ENCODE assay signal across 29 cellular contexts in the genomic region with DNA sequence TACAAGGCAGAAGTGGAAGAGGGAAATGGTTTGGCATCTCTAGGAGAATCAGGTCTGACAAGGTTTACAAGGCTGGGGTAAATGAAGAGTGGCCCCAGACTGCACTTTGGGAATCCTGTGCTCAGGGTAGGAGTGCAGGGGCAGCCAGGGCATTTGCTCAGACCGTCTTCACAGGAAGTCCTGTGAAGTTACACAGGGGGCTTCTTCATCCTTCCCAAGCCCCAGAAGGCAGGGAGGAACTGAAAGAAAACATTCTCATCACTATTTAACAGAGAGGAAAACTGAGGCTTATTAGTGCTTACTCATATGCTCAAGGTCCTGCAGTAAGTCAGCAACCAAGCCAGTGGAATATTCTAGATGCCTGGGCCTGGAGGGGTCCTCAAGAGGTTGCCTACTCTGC.
"Had no signal": no experiment of that assay in that cellular context is flagged by ENCODE, and none has a peak within 500 bp of the region (broad histone marks: within the 10 kb centered on the region; RNA-seq: fewer than 3 reads in every experiment).

No MANE protein-coding gene starts in this region.

- H3K4me3 Mint-ChIP-seq: activated CD4-positive, alpha-beta memory T cell treated with anti-CD3 and anti-CD28 coated beads, Interleukin-2, amount 10 ng/mL, durations not matched to agents 7 days and 5 days; activated CD4-positive, alpha-beta T cell treated with anti-CD3 and anti-CD28 coated beads, Interleukin-2, amount 10 ng/mL, durations not matched to agents 7 days and 5 days; activated naive CD4-positive, alpha-beta T cell treated with anti-CD3 and anti-CD28 coated beads for 36 hours; activated naive CD4-positive, alpha-beta T cell treated with anti-CD3 and anti-CD28 coated beads, Interleukin-2, amount 50 U/mL, for 24 hours; activated naive CD8-positive, alpha-beta T cell treated with anti-CD3 and anti-CD28 coated beads for 36 hours; activated naive CD8-positive, alpha-beta T cell treated with anti-CD3 and anti-CD28 coated beads, Interleukin-2, amount 50 U/mL, for 24 hours; activated T-cell treated with anti-CD3 and anti-CD28 coated beads, Interleukin-2, amount 50 U/mL, for 4 hours; activated T-helper 17 cell treated with anti-CD3 and anti-CD28 coated beads, Interleukin-2, amount 50 U/mL, for 72 hours; endodermal cell had no signal

- DNase-seq: activated CD4-positive, alpha-beta memory T cell treated with anti-CD3 and anti-CD28 coated beads, Interleukin-2, amount 10 ng/mL, durations not matched to agents 7 days and 5 days; activated CD4-positive, alpha-beta T cell treated with anti-CD3 and anti-CD28 coated beads for 4 hours; activated CD4-positive, alpha-beta T cell treated with anti-CD3 and anti-CD28 coated beads, Interleukin-2, amount 10 ng/mL, durations not matched to agents 7 days and 5 days; activated CD4-positive, alpha-beta T cell treated with anti-CD3 and anti-CD28 coated beads, Interleukin-2, amount 50 U/mL, for 4 hours; activated CD4-positive, CD25-positive, alpha-beta regulatory T cell; activated CD4-positive, CD25-positive, alpha-beta regulatory T cell treated with anti-CD3 and anti-CD28 coated beads, Interleukin-2, amount 50 U/mL, for 72 hours; activated effector memory CD4-positive, alpha-beta T cell treated with Interleukin-2 at 50 U/mL for 16 hours; activated gamma-delta T cell treated with Interleukin-2 at 50 U/mL for 16 hours; activated naive CD4-positive, alpha-beta T cell treated with anti-CD3 and anti-CD28 coated beads for 36 hours; activated naive CD8-positive, alpha-beta T cell treated with anti-CD3 and anti-CD28 coated beads for 36 hours; activated naive CD8-positive, alpha-beta T cell treated with anti-CD3 and anti-CD28 coated beads, Interleukin-2, amount 50 U/mL, for 24 hours; activated T-cell treated with anti-CD3 and anti-CD28 coated beads, Interleukin-2, amount 50 U/mL, for 4 hours; adrenal gland; amygdala; aorta; body of pancreas; central memory CD4-positive, alpha-beta T cell; cerebellar nuclear complex; colonic mucosa; effector memory CD4-positive, alpha-beta T cell; endodermal cell; foreskin keratinocyte; gastrocnemius medialis; glutamatergic neuron; T-helper 2 cell had no signal

- H3K36me3 Mint-ChIP-seq: activated naive CD4-positive, alpha-beta T cell treated with anti-CD3 and anti-CD28 coated beads, Interleukin-2, amount 50 U/mL, for 24 hours; activated naive CD8-positive, alpha-beta T cell treated with anti-CD3 and anti-CD28 coated beads for 36 hours had no signal

- H3K4me3 ChIP-seq: adrenal gland, body of pancreas, colonic mucosa, gastrocnemius medialis, heart left ventricle had no signal

- H3K27me3 Mint-ChIP-seq: activated CD4-positive, alpha-beta memory T cell treated with anti-CD3 and anti-CD28 coated beads, Interleukin-2, amount 10 ng/mL, durations not matched to agents 7 days and 5 days; activated naive CD4-positive, alpha-beta T cell treated with anti-CD3 and anti-CD28 coated beads, Interleukin-2, amount 50 U/mL, for 24 hours; activated naive CD8-positive, alpha-beta T cell treated with anti-CD3 and anti-CD28 coated beads for 36 hours; activated naive CD8-positive, alpha-beta T cell treated with anti-CD3 and anti-CD28 coated beads, Interleukin-2, amount 50 U/mL, for 24 hours had no signal

- H3K4me1 Mint-ChIP-seq: activated CD4-positive, alpha-beta memory T cell treated with anti-CD3 and anti-CD28 coated beads, Interleukin-2, amount 10 ng/mL, durations not matched to agents 7 days and 5 days; activated CD4-positive, alpha-beta T cell treated with anti-CD3 and anti-CD28 coated beads, Interleukin-2, amount 10 ng/mL, durations not matched to agents 7 days and 5 days; activated naive CD4-positive, alpha-beta T cell treated with anti-CD3 and anti-CD28 coated beads, Interleukin-2, amount 50 U/mL, for 24 hours; activated naive CD8-positive, alpha-beta T cell treated with anti-CD3 and anti-CD28 coated beads for 36 hours; activated naive CD8-positive, alpha-beta T cell treated with anti-CD3 and anti-CD28 coated beads, Interleukin-2, amount 50 U/mL, for 24 hours; activated T-helper 17 cell treated with anti-CD3 and anti-CD28 coated beads, Interleukin-2, amount 50 U/mL, for 72 hours had no signal

- ATAC-seq: activated naive CD8-positive, alpha-beta T cell treated with anti-CD3 and anti-CD28 coated beads, Interleukin-2, amount 50 U/mL, for 24 hours; activated T-cell treated with anti-CD3 and anti-CD28 coated beads, Interleukin-2, amount 50 U/mL, for 4 hours; activated T-helper 17 cell treated with anti-CD3 and anti-CD28 coated beads, Interleukin-2, amount 50 U/mL, for 72 hours; body of pancreas; esophagus mucosa; foreskin keratinocyte; gastrocnemius medialis; heart left ventricle had no signal

- H3K36me3 ChIP-seq: adrenal gland, colonic mucosa, gastrocnemius medialis, heart left ventricle had no signal

- H3K9me3 Mint-ChIP-seq: activated CD4-positive, alpha-beta memory T cell treated with anti-CD3 and anti-CD28 coated beads, Interleukin-2, amount 10 ng/mL, durations not matched to agents 7 days and 5 days; activated CD4-positive, alpha-beta T cell treated with anti-CD3 and anti-CD28 coated beads, Interleukin-2, amount 10 ng/mL, durations not matched to agents 7 days and 5 days; activated naive CD4-positive, alpha-beta T cell treated with anti-CD3 and anti-CD28 coated beads for 36 hours; activated naive CD4-positive, alpha-beta T cell treated with anti-CD3 and anti-CD28 coated beads, Interleukin-2, amount 50 U/mL, for 24 hours; activated naive CD8-positive, alpha-beta T cell treated with anti-CD3 and anti-CD28 coated beads for 36 hours; activated naive CD8-positive, alpha-beta T cell treated with anti-CD3 and anti-CD28 coated beads, Interleukin-2, amount 50 U/mL, for 24 hours; activated T-cell treated with anti-CD3 and anti-CD28 coated beads, Interleukin-2, amount 50 U/mL, for 4 hours; activated T-helper 17 cell treated with anti-CD3 and anti-CD28 coated beads, Interleukin-2, amount 50 U/mL, for 72 hours; endodermal cell had no signal

- H3K27ac Mint-ChIP-seq: activated CD4-positive, alpha-beta memory T cell treated with anti-CD3 and anti-CD28 coated beads, Interleukin-2, amount 10 ng/mL, durations not matched to agents 7 days and 5 days; activated CD4-positive, alpha-beta T cell treated with anti-CD3 and anti-CD28 coated beads, Interleukin-2, amount 10 ng/mL, durations not matched to agents 7 days and 5 days; activated naive CD4-positive, alpha-beta T cell treated with anti-CD3 and anti-CD28 coated beads for 36 hours; activated naive CD4-positive, alpha-beta T cell treated with anti-CD3 and anti-CD28 coated beads, Interleukin-2, amount 50 U/mL, for 24 hours; activated naive CD8-positive, alpha-beta T cell treated with anti-CD3 and anti-CD28 coated beads for 36 hours; activated naive CD8-positive, alpha-beta T cell treated with anti-CD3 and anti-CD28 coated beads, Interleukin-2, amount 50 U/mL, for 24 hours; activated T-helper 17 cell treated with anti-CD3 and anti-CD28 coated beads, Interleukin-2, amount 50 U/mL, for 72 hours; endodermal cell had no signal

- H3K27me3 ChIP-seq: adrenal gland, body of pancreas, colonic mucosa, gastrocnemius medialis, heart left ventricle had no signal
